1 cellular context compared by ENCODE assay signal in genomic region chr14:105583914-105584313, GRCh38. TPM values are rescaled to one million over a fixed set of nuclear protein-coding genes. Genes with fewer than 3 reads are reported as not detected.
"Had no signal": no experiment of that assay in that cellular context is flagged by ENCODE, and none has a peak within 500 bp of the region (broad histone marks: within the 10 kb centered on the region; RNA-seq: fewer than 3 reads in every experiment).

No MANE protein-coding gene starts in this region.

RNA-seq across cellular contexts. Expression of gene TMEM121, which starts 57.5 kb away (rescaled TPM):
- polyA plus RNA-seq: K562 had no signal
